ENCODE assay signal across 17 cellular contexts in genomic region chr20:63643499-63643898, GRCh38. TPM values are rescaled to one million over a fixed set of nuclear protein-coding genes. Genes with fewer than 3 reads are reported as not detected.
DNase-seq lines count a peak whose midpoint lies in the region; ATAC-seq and TF ChIP-seq lines count a peak whose summit lies in the region.
"Had no signal": no experiment of that assay in that cellular context is flagged by ENCODE, and none has a peak within 500 bp of the region (broad histone marks: within the 10 kb centered on the region; RNA-seq: fewer than 3 reads in every experiment).

No MANE protein-coding gene starts in this region.

- no peak overlapping the region for H3K4me2 ChIP-seq in mesenchymal stem cell (ENCODE audit: low read length, poor library complexity, severe bottlenecking)

- ATAC-seq in activated naive CD4-positive, alpha-beta T cell treated with anti-CD3 and anti-CD28 coated beads, Interleukin-2, amount 50 U/mL, for 72 hours: no peak
- ATAC-seq in activated CD8-positive, alpha-beta T cell treated with anti-CD3 and anti-CD28 coated beads for 36 hours: no peak
- ATAC-seq in memory B cell (ENCODE audit: low read depth): no peak
- ATAC-seq: activated CD4-positive, CD25-positive, alpha-beta regulatory T cell treated with anti-CD3 and anti-CD28 coated beads, Interleukin-2, amount 50 U/mL, for 24 hours; left colon had no signal

- no peak overlapping the region for H3K18ac ChIP-seq in mesenchymal stem cell (ENCODE audit: low read depth in 1 of 2, low read length in 2 of 2)

- H2AFZ ChIP-seq in mesenchymal stem cell (ENCODE audit: low read depth, low read length): no peak overlapping the region

- no peak overlapping the region for H2AK5ac ChIP-seq in mesenchymal stem cell (ENCODE audit: low read length, severe bottlenecking)

- H3K4me1 ChIP-seq in prostate gland (replicated peaks): no peaks in the 10 kb centered on the region
- H3K4me1 ChIP-seq in mesenchymal stem cell (ENCODE audit: control insufficient read depth, insufficient read depth, low read depth, low read length): peaks cover 20% of the 10 kb centered on the region

- no peak for TF ChIP-seq CTCF in activated CD8-positive, alpha-beta T cell treated with anti-CD3 and anti-CD28 coated beads for 36 hours (IDR thresholded peaks at IDR 0.05)
- TF ChIP-seq CTCF in prostate gland (IDR thresholded peaks at IDR 0.05): no peak

- no peak overlapping the region for H2BK5ac ChIP-seq in mesenchymal stem cell (ENCODE audit: low read depth, low read length, poor library complexity, severe bottlenecking)

- H3K27me3 ChIP-seq in prostate gland (replicated peaks; ENCODE audit: insufficient read depth) (no peaks in the 10 kb centered on the region), mesenchymal stem cell (ENCODE audit: control insufficient read depth in 1 of 2, insufficient read depth in 1 of 2, low read length in 2 of 2) (no peaks in the 10 kb centered on the region)
- H3K27me3 ChIP-seq: brain microvascular endothelial cell, stomach, uterus had no signal

- H3K27ac ChIP-seq in prostate gland: no peak overlapping the region
- no peak overlapping the region for H3K27ac ChIP-seq in mesenchymal stem cell (ENCODE audit: low read length, poor library complexity, severe bottlenecking)
- H3K27ac ChIP-seq: brain microvascular endothelial cell, uterus had no signal

- no peaks in the 10 kb centered on the region for H3K27me3 Mint-ChIP-seq in activated naive CD4-positive, alpha-beta T cell treated with anti-CD3 and anti-CD28 coated beads, Interleukin-2, amount 50 U/mL, for 24 hours
- no peaks in the 10 kb centered on the region for H3K27me3 Mint-ChIP-seq in activated CD8-positive, alpha-beta T cell treated with anti-CD3 and anti-CD28 coated beads for 36 hours
- H3K27me3 Mint-ChIP-seq in memory B cell: peaks cover 1% of the 10 kb centered on the region

- no peak overlapping the region for H3K4me3 ChIP-seq in prostate gland
- no peak overlapping the region for H3K4me3 ChIP-seq in mesenchymal stem cell (ENCODE audit: insufficient read depth in 1 of 2, low read depth in 1 of 2, low read length in 2 of 2)
- H3K4me3 ChIP-seq: stomach, uterus had no signal

- no peak overlapping the region for H4K91ac ChIP-seq in mesenchymal stem cell (ENCODE audit: low read length)

- no peak overlapping the region for H3K14ac ChIP-seq in mesenchymal stem cell (ENCODE audit: low read length in 2 of 2)

- no peaks in the 10 kb centered on the region for H3K9me3 Mint-ChIP-seq in activated naive CD4-positive, alpha-beta T cell treated with anti-CD3 and anti-CD28 coated beads, Interleukin-2, amount 50 U/mL, for 24 hours
- no peaks in the 10 kb centered on the region for H3K9me3 Mint-ChIP-seq in activated naive CD4-positive, alpha-beta T cell treated with anti-CD3 and anti-CD28 coated beads, Interleukin-2, amount 50 U/mL, for 72 hours
- H3K9me3 Mint-ChIP-seq in activated CD8-positive, alpha-beta T cell treated with anti-CD3 and anti-CD28 coated beads for 36 hours: no peaks in the 10 kb centered on the region
- no peaks in the 10 kb centered on the region for H3K9me3 Mint-ChIP-seq in memory B cell

- H3K23ac ChIP-seq in mesenchymal stem cell (ENCODE audit: low read length in 2 of 2): no peak overlapping the region

- no peak overlapping the region for H2BK12ac ChIP-seq in mesenchymal stem cell (ENCODE audit: low read length in 2 of 2)

- no peak for TF ChIP-seq POLR2A in prostate gland (IDR thresholded peaks at IDR 0.05)

- intact Hi-C loops in activated CD8-positive, alpha-beta T cell treated with anti-CD3 and anti-CD28 coated beads for 36 hours (cut with micrococcal nuclease): no loop called here
- intact Hi-C loops in prostate gland (cut with DNase I): loop anchor here (10.0 kb wide), 1 partner anchor 331 kb away; the partner anchor contains the start of gene SAMD10

- H3K36me3 ChIP-seq in prostate gland (no peaks in the 10 kb centered on the region), mesenchymal stem cell (ENCODE audit: control insufficient read depth in 1 of 2, insufficient read depth in 2 of 2, low read depth in 1 of 2, low read length in 2 of 2) (peaks cover 0 to 22% of the 10 kb centered on the region in 2 experiments)
- H3K36me3 ChIP-seq: brain microvascular endothelial cell, stomach, uterus had no signal

- H3K9me3 ChIP-seq in prostate gland (no peaks in the 10 kb centered on the region), mesenchymal stem cell (ENCODE audit: control insufficient read depth, low read length) (no peaks in the 10 kb centered on the region)
- H3K9me3 ChIP-seq: stomach, uterus had no signal

- H3K27ac Mint-ChIP-seq in activated naive CD4-positive, alpha-beta T cell treated with anti-CD3 and anti-CD28 coated beads, Interleukin-2, amount 50 U/mL, for 24 hours: peak overlapping the region; percentile 91
- H3K27ac Mint-ChIP-seq in activated naive CD4-positive, alpha-beta T cell treated with anti-CD3 and anti-CD28 coated beads, Interleukin-2, amount 50 U/mL, for 72 hours: peak overlapping the region in 1 of 2 donors; percentile 53
- H3K27ac Mint-ChIP-seq in activated CD8-positive, alpha-beta T cell treated with anti-CD3 and anti-CD28 coated beads for 36 hours: no peak overlapping the region
- peak overlapping the region; percentile 88 for H3K27ac Mint-ChIP-seq in memory B cell

- no peak overlapping the region for H4K8ac ChIP-seq in mesenchymal stem cell (ENCODE audit: low read length)

- H3K36me3 Mint-ChIP-seq in activated naive CD4-positive, alpha-beta T cell treated with anti-CD3 and anti-CD28 coated beads, Interleukin-2, amount 50 U/mL, for 24 hours: no peaks in the 10 kb centered on the region
- H3K36me3 Mint-ChIP-seq in activated naive CD4-positive, alpha-beta T cell treated with anti-CD3 and anti-CD28 coated beads, Interleukin-2, amount 50 U/mL, for 72 hours: peaks cover 0 to 5% of the 10 kb centered on the region in 2 donors
- peaks cover 3% of the 10 kb centered on the region for H3K36me3 Mint-ChIP-seq in activated CD8-positive, alpha-beta T cell treated with anti-CD3 and anti-CD28 coated beads for 36 hours (ENCODE audit: low read depth)
- H3K36me3 Mint-ChIP-seq in memory B cell: peaks cover 3% of the 10 kb centered on the region

- H3K4me3 Mint-ChIP-seq in activated naive CD4-positive, alpha-beta T cell treated with anti-CD3 and anti-CD28 coated beads, Interleukin-2, amount 50 U/mL, for 24 hours: no peak overlapping the region
- H3K4me3 Mint-ChIP-seq in activated CD8-positive, alpha-beta T cell treated with anti-CD3 and anti-CD28 coated beads for 36 hours: peak overlapping the region; percentile 69
- peak overlapping the region; percentile 30 for H3K4me3 Mint-ChIP-seq in memory B cell

- H3K9ac ChIP-seq in mesenchymal stem cell (ENCODE audit: low read length): no peak overlapping the region

- H3K4me1 Mint-ChIP-seq in activated naive CD4-positive, alpha-beta T cell treated with anti-CD3 and anti-CD28 coated beads, Interleukin-2, amount 50 U/mL, for 24 hours: peaks cover 19% of the 10 kb centered on the region
- peaks cover 9% of the 10 kb centered on the region for H3K4me1 Mint-ChIP-seq in activated CD8-positive, alpha-beta T cell treated with anti-CD3 and anti-CD28 coated beads for 36 hours (ENCODE audit: low read depth)
- peaks cover 18% of the 10 kb centered on the region for H3K4me1 Mint-ChIP-seq in memory B cell

- H3K79me1 ChIP-seq in mesenchymal stem cell (replicated peaks; ENCODE audit: low read length, poor library complexity, severe bottlenecking): peaks cover 5% of the 10 kb centered on the region

- WGBS in prostate gland: 91% methylated on average over 10 of the region's 10 CpGs
- WGBS in mesenchymal stem cell: 84% methylated on average over 7 of the region's 10 CpGs

- H2BK15ac ChIP-seq in mesenchymal stem cell (ENCODE audit: low read depth, poor library complexity, severe bottlenecking): no peak overlapping the region

- POLR2A ChIA-PET in activated CD8-positive, alpha-beta T cell treated with anti-CD3 and anti-CD28 coated beads for 36 hours (lab: Charles Lee): interaction anchor here (1.0 to 3.1 kb wide), 2 partner anchors 15 to 18 kb away, joined by 3 to 14 read pairs; partner anchors contain the start of gene RTEL1

- no peak overlapping the region for H3K4ac ChIP-seq in mesenchymal stem cell (ENCODE audit: low read depth in 1 of 2, low read length in 2 of 2)

- CTCF ChIA-PET in activated CD8-positive, alpha-beta T cell treated with anti-CD3 and anti-CD28 coated beads for 36 hours (lab: Charles Lee): no interaction called here

- DNase-seq in activated naive CD4-positive, alpha-beta T cell treated with anti-CD3 and anti-CD28 coated beads, Interleukin-2, amount 50 U/mL, for 72 hours (ENCODE audit: low spot score in 2 of 2): no peak
- no peak for DNase-seq in activated CD8-positive, alpha-beta T cell treated with anti-CD3 and anti-CD28 coated beads for 36 hours
- DNase-seq in memory B cell (ENCODE audit: low spot score in 2 of 2): no peak
- no peak for DNase-seq in prostate gland (ENCODE audit: low spot score)
- no peak for DNase-seq in putamen (ENCODE audit: low spot score)
- DNase-seq in mesenchymal stem cell: no peak
- no peak for DNase-seq in NCI-H187 (lab: John Stamatoyannopoulos, UW)
- DNase-seq: brain microvascular endothelial cell, DMS153, IMR-90, left colon, NCI-H748 treated with DMSO at 0.1 percent for 48 hours, stomach, uterus had no signal

- no peak overlapping the region for H2BK120ac ChIP-seq in mesenchymal stem cell (ENCODE audit: low read depth, low read length)

RNA-seq across cellular contexts. Expression of gene STMN3, which starts 9.7 kb away (rescaled TPM):
- 10 to 100 TPM; 13.8 to 19.5 TPM for total RNA-seq in activated naive CD4-positive, alpha-beta T cell treated with anti-CD3 and anti-CD28 coated beads, Interleukin-2, amount 50 U/mL, for 72 hours
- 10 to 100 TPM; 17.8 to 18.4 TPM for total RNA-seq in activated CD8-positive, alpha-beta T cell treated with anti-CD3 and anti-CD28 coated beads for 36 hours
- 10 to 100 TPM; 21.2 to 24.5 TPM for total RNA-seq in prostate gland
- 11.7 TPM for polyA plus RNA-seq in mesenchymal stem cell (2013, experiment 1 of 2)
- polyA plus RNA-seq in mesenchymal stem cell (2013, experiment 2 of 2): 12.0 TPM

RNA-seq across cellular contexts. Expression of gene RTEL1, which starts 14.6 kb away (rescaled TPM):
- 10 to 100 TPM; 45.7 to 51.4 TPM for total RNA-seq in activated naive CD4-positive, alpha-beta T cell treated with anti-CD3 and anti-CD28 coated beads, Interleukin-2, amount 50 U/mL, for 72 hours
- total RNA-seq in activated CD8-positive, alpha-beta T cell treated with anti-CD3 and anti-CD28 coated beads for 36 hours: 10 to 100 TPM; 37.4 to 39.1 TPM
- total RNA-seq in prostate gland: 10 to 100 TPM; 21.8 to 42.6 TPM
- 9.2 TPM for polyA plus RNA-seq in mesenchymal stem cell (2013, experiment 1 of 2)
- polyA plus RNA-seq in mesenchymal stem cell (2013, experiment 2 of 2): 9.3 TPM

RNA-seq across cellular contexts. Expression of gene GMEB2, which starts 16.6 kb away (rescaled TPM):
- 10 to 100 TPM; 11.3 to 24.0 TPM for total RNA-seq in activated naive CD4-positive, alpha-beta T cell treated with anti-CD3 and anti-CD28 coated beads, Interleukin-2, amount 50 U/mL, for 72 hours
- total RNA-seq in activated CD8-positive, alpha-beta T cell treated with anti-CD3 and anti-CD28 coated beads for 36 hours: 10 to 100 TPM; 16.2 to 16.3 TPM
- 10 to 100 TPM; 18.4 to 27.9 TPM for total RNA-seq in prostate gland
- 6.6 TPM for polyA plus RNA-seq in mesenchymal stem cell (2013, experiment 1 of 2)
- polyA plus RNA-seq in mesenchymal stem cell (2013, experiment 2 of 2): 6.7 TPM

RNA-seq across cellular contexts. Expression of gene TNFRSF6B, which starts 53.0 kb away (rescaled TPM):
- not detected for total RNA-seq in activated naive CD4-positive, alpha-beta T cell treated with anti-CD3 and anti-CD28 coated beads, Interleukin-2, amount 50 U/mL, for 72 hours
- not detected for total RNA-seq in activated CD8-positive, alpha-beta T cell treated with anti-CD3 and anti-CD28 coated beads for 36 hours
- total RNA-seq in prostate gland: 10 to 100 TPM in 1 of 2 donors, 1 to 10 TPM in 1; 6.7 to 12.2 TPM
- 23.7 TPM for polyA plus RNA-seq in mesenchymal stem cell (2013, experiment 1 of 2)
- polyA plus RNA-seq in mesenchymal stem cell (2013, experiment 2 of 2): 23.9 TPM
- total RNA-seq: T-helper 1 cell treated with Interleukin-12 subunit alpha and Interleukin-12 subunit beta and Interleukin-4 antibody, amounts not matched to agents 30 ng/mL and 1 ng/mL, for 36 hours had no signal
